Comparison of ENCODE assay signal across 17 cellular contexts in genomic region chr11:120908521-120909181, GRCh38.
DNase-seq lines count a peak whose midpoint lies in the region; ATAC-seq, FAIRE-seq and TF ChIP-seq lines count a peak whose summit lies in the region.
"Had no signal": no experiment of that assay in that cellular context is flagged by ENCODE, and none has a peak within 500 bp of the region (broad histone marks: within the 10 kb centered on the region; RNA-seq: fewer than 3 reads in every experiment).

No MANE protein-coding gene starts in this region.

- H3K9me3 ChIP-seq in kidney (ENCODE audit: control insufficient read depth in 1 of 2, low read length in 2 of 2) = no peaks in the 10 kb centered on the region
- H3K9me3 ChIP-seq: adrenal gland, HAP-1, psoas muscle, SK-N-SH had no signal

- H3K36me3 ChIP-seq in kidney (ENCODE audit: control insufficient read depth in 1 of 2, insufficient read depth in 2 of 2, low read length in 2 of 2) = no peaks in the 10 kb centered on the region
- H3K36me3 ChIP-seq: adrenal gland, HAP-1 had no signal

- no peak overlapping the region for H3K9ac ChIP-seq in kidney (ENCODE audit: low read length in 2 of 2)
- H3K9ac ChIP-seq: SK-N-SH had no signal

- TF ChIP-seq CTCF in kidney (IDR thresholded peaks at IDR 0.05; ENCODE audit: borderline replicate concordance, extremely low read depth, insufficient read depth) = no peak

- DNase-seq in SIG-M5 treated with dmso at 0.1 percent for 504 hours (lab: John Stamatoyannopoulos, UW; ENCODE audit: unreplicated experiment) = peak; percentile 75
- no peak for DNase-seq in SIG-M5 (lab: John Stamatoyannopoulos, UW)
- peak; percentile 28 for DNase-seq in RPMI7951 (ENCODE audit: low read depth)
- DNase-seq in kidney = peak; percentile 47
- DNase-seq in stimulated activated CD8-positive, alpha-beta memory T cell treated with anti-CD3 and anti-CD28 coated beads, Interleukin-7, amount 100 ng/mL, for 1 hour (ENCODE audit: low read depth in 2 of 2) = peak; percentile 9 to 10
- no peak for DNase-seq in SHP77 (lab: John Stamatoyannopoulos, UW)
- DNase-seq in DMS153 (lab: John Stamatoyannopoulos, UW) = no peak
- DNase-seq: activated B cell treated with CpG ODN at 0.5 μM for 24 hours; adrenal gland; CD4-positive, alpha-beta memory T cell; GDM1; NCI-H2107; psoas muscle; SK-N-SH; stimulated activated CD4-positive, alpha-beta T cell treated with anti-CD3 and anti-CD28 coated beads, Interleukin-2, amount 100 ng/mL, for 24 hours had no signal

- H3K27ac ChIP-seq in kidney (ENCODE audit: low read depth in 2 of 2, low read length in 2 of 2) = no peak overlapping the region
- H3K27ac ChIP-seq: adrenal gland, psoas muscle had no signal

- H3K4me1 ChIP-seq in kidney (ENCODE audit: control insufficient read depth in 1 of 2, insufficient read depth in 1 of 2, low read depth in 1 of 2, low read length in 2 of 2) = peaks cover 4 to 6% of the 10 kb centered on the region in 2 donors
- H3K4me1 ChIP-seq: adrenal gland, HAP-1, psoas muscle had no signal

- no peak for ATAC-seq in HG03378 (IDR thresholded peaks at IDR 0.05; ENCODE audit: unreplicated experiment)
- ATAC-seq: psoas muscle had no signal

- intact Hi-C loops in kidney (cut with DNase I) = no loop called here

- no peak for FAIRE-seq in kidney (lab: Jason Lieb, UNC)

- H3K4me3 ChIP-seq in kidney (ENCODE audit: low read length in 2 of 2) = no peak overlapping the region
- H3K4me3 ChIP-seq: adrenal gland, HAP-1, psoas muscle had no signal

Comparison
In these comparisons a context has a peak if more than half of its experiments do, and no peak if none do; other contexts are left out.
1. DNase-seq: peak in SIG-M5 treated with dmso at 0.1 percent for 504 hours (single experiment), RPMI7951 (single experiment), kidney (single experiment) and stimulated activated CD8-positive, alpha-beta memory T cell treated with anti-CD3 and anti-CD28 coated beads, Interleukin-7, amount 100 ng/mL, for 1 hour (2 of 2); none in SIG-M5 (single experiment), SHP77 (0 of 2) and DMS153 (single experiment).